ENCODE assay signal across 8 cellular contexts in the genomic region with DNA sequence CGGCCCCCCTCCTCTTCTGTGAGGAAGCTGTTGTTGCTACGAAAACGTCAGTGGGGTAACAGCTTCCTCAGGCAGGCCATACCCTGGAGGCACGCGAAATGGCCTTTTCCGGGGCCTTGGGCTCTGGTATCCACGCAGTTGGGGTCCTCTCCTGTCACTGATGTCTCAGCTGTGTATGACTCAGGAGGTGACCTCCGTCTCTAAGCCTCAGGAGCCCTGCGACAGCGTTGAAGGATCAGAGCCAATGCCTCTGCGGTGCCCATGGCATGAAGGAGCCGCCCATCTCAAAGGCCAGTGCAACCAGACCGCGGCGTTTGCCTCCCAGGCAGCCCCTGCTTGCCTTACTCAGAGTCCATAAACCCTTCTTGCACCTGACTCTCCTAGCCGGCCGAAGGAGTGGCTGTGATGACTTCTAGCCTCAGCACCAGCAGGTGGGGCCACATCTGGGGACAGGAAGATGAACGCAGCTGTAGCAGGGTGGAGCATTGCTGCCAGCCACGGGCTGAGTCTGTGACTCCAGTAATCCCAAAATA. TPM values are rescaled to one million over a fixed set of nuclear protein-coding genes. Genes with fewer than 3 reads are reported as not detected.
DNase-seq lines count a peak whose midpoint lies in the region; ATAC-seq and TF ChIP-seq lines count a peak whose summit lies in the region.
"Had no signal": no experiment of that assay in that cellular context is flagged by ENCODE, and none has a peak within 500 bp of the region (broad histone marks: within the 10 kb centered on the region; RNA-seq: fewer than 3 reads in every experiment).

No MANE protein-coding gene starts in this region.

- H3K4me2 ChIP-seq in osteoblast (ENCODE audit: insufficient read depth, low read length): peak overlapping the region; percentile 95

- BruUV-seq in Panc1 (replicated peaks; lab: Mats Ljungman, UMichigan): TSS peak; percentile 78

- H3K9me3 ChIP-seq in Panc1 (ENCODE audit: control insufficient read depth, insufficient read depth, low read depth, low read length): no peaks in the 10 kb centered on the region
- no peaks in the 10 kb centered on the region for H3K9me3 ChIP-seq in effector memory CD4-positive, alpha-beta T cell (ENCODE audit: control insufficient read depth, low read length)
- no peaks in the 10 kb centered on the region for H3K9me3 ChIP-seq in osteoblast (ENCODE audit: low read depth, low read length)
- H3K9me3 ChIP-seq: body of pancreas had no signal

- peak; percentile 25 for ATAC-seq in GM18861 (IDR thresholded peaks at IDR 0.05; ENCODE audit: unreplicated experiment)
- peak; percentile 30 for ATAC-seq in HG03066 (IDR thresholded peaks at IDR 0.05; ENCODE audit: low read depth, unreplicated experiment)
- peak; percentile 12; the same call in 1 of the 2 replicates for ATAC-seq in Panc1

- peaks cover 27% of the 10 kb centered on the region for H4K20me1 ChIP-seq in osteoblast (ENCODE audit: insufficient read depth, low read length)

- H2AFZ ChIP-seq in osteoblast (ENCODE audit: low read length): no peak overlapping the region

- peak overlapping the region; percentile 39 to 58 for H3K4me3 ChIP-seq in Panc1 (ENCODE audit: low read depth in 2 of 2, low read length in 2 of 2)
- peak overlapping the region; percentile 58 for H3K4me3 ChIP-seq in effector memory CD4-positive, alpha-beta T cell (ENCODE audit: insufficient read depth, low read depth, low read length, poor library complexity, severe bottlenecking)
- peak overlapping the region; percentile 80 for H3K4me3 ChIP-seq in osteoblast (ENCODE audit: insufficient read depth, low read length)
- H3K4me3 ChIP-seq: body of pancreas had no signal

- H3K36me3 ChIP-seq in Panc1 (ENCODE audit: control insufficient read depth, insufficient read depth, low read length) (no peaks in the 10 kb centered on the region; the same call in 1 of the 2 replicates), osteoblast (ENCODE audit: insufficient read depth, low read length) (peaks cover 8% of the 10 kb centered on the region)
- H3K36me3 ChIP-seq in effector memory CD4-positive, alpha-beta T cell (ENCODE audit: control insufficient read depth, insufficient read depth, low read length): no peaks in the 10 kb centered on the region

- H3K4me1 ChIP-seq in Panc1 (ENCODE audit: control insufficient read depth, insufficient read depth, low read length) (peaks cover 12% of the 10 kb centered on the region), osteoblast (ENCODE audit: insufficient read depth, low read length) (peaks cover 29% of the 10 kb centered on the region)
- H3K4me1 ChIP-seq in effector memory CD4-positive, alpha-beta T cell (ENCODE audit: control insufficient read depth, insufficient read depth, low read length, poor library complexity, severe bottlenecking): peaks cover 33% of the 10 kb centered on the region

- POLR2A ChIA-PET in Panc1 (lab: Charles Lee): no interaction called here

- intact Hi-C loops in Panc1 (cut with micrococcal nuclease; ENCODE audit: unreplicated experiment): loop anchor here (10.0 kb wide), 1 partner anchor 142 kb away; no protein-coding TSS in a partner anchor

- H3K27ac ChIP-seq in Panc1 (ENCODE audit: low read length) (peak overlapping the region; percentile 76), osteoblast (ENCODE audit: low read depth, low read length) (peak overlapping the region; percentile 69)
- H3K27ac ChIP-seq in effector memory CD4-positive, alpha-beta T cell (ENCODE audit: insufficient read depth, low read length, poor library complexity, severe bottlenecking): peak overlapping the region; percentile 23

- peaks cover 19% of the 10 kb centered on the region for H3K79me2 ChIP-seq in osteoblast (ENCODE audit: insufficient read depth, low read length)

- peak; percentile 13; the same call in 1 of the 2 replicates for TF ChIP-seq CTCF in Panc1 (IDR thresholded peaks at IDR 0.05)
- no peak for TF ChIP-seq CTCF in osteoblast (IDR thresholded peaks at IDR 0.05; ENCODE audit: extremely low read depth, low read depth, low read length)

- H3K27me3 ChIP-seq in Panc1 (ENCODE audit: control insufficient read depth, insufficient read depth, low read length) (no peaks in the 10 kb centered on the region), osteoblast (ENCODE audit: insufficient read depth, low read length) (no peaks in the 10 kb centered on the region)
- H3K27me3 ChIP-seq in effector memory CD4-positive, alpha-beta T cell (replicated peaks; ENCODE audit: control insufficient read depth, insufficient read depth, low read length, poor library complexity, severe bottlenecking): no peaks in the 10 kb centered on the region
- H3K27me3 ChIP-seq: body of pancreas had no signal

- DNase-seq in DMS53 (lab: John Stamatoyannopoulos, UW): peak; percentile 84
- no peak for DNase-seq in Panc1 (ENCODE audit: low read depth, low spot score)
- DNase-seq in effector memory CD4-positive, alpha-beta T cell: no peak
- peak; percentile 54 for DNase-seq in osteoblast (ENCODE audit: insufficient read length, low spot score, missing footprints)
- no peak for DNase-seq in SKM-1 treated with dmso at 0.1 percent for 144 hours (lab: John Stamatoyannopoulos, UW; ENCODE audit: unreplicated experiment)

- CTCF ChIA-PET in Panc1 (lab: Charles Lee): no interaction called here

- in situ Hi-C loops in Panc1 (cut with HindIII; ENCODE audit: low pct_unique_long_range_greater_than_20kb, low sequenced_read_pairs): no loop called here

RNA-seq across cellular contexts. Expression of a gene that starts 1.0 kb away (rescaled TPM):
- total RNA-seq in Panc1 (2021; ENCODE audit: unreplicated experiment): 12.0 TPM
- 8.1 TPM for polyA plus RNA-seq in Panc1 (2012; ENCODE audit: insufficient read length)
- total RNA-seq in osteoblast: 2.7 and 3.3 TPM in 2 replicates

RNA-seq across cellular contexts. Expression of a gene that starts 9.1 kb away (rescaled TPM):
- total RNA-seq in Panc1 (2021; ENCODE audit: unreplicated experiment) (275 TPM), osteoblast (69.5 and 82.2 TPM in 2 replicates)
- 354 TPM for polyA plus RNA-seq in Panc1 (2012; ENCODE audit: insufficient read length)

RNA-seq across cellular contexts. Expression of a gene that starts 9.2 kb away (rescaled TPM):
- total RNA-seq in Panc1 (2021; ENCODE audit: unreplicated experiment) (37.2 TPM), osteoblast (21.5 and 22.8 TPM in 2 replicates)
- polyA plus RNA-seq in Panc1 (2012; ENCODE audit: insufficient read length): 76.4 TPM

RNA-seq across cellular contexts. Expression of a gene that starts 38.8 kb away (rescaled TPM):
- 140 TPM for total RNA-seq in Panc1 (2021; ENCODE audit: unreplicated experiment)
- 275 TPM for polyA plus RNA-seq in Panc1 (2012; ENCODE audit: insufficient read length)
- total RNA-seq in osteoblast: 295 and 356 TPM in 2 replicates

RNA-seq across cellular contexts. Expression of a gene that starts 45.0 kb away (rescaled TPM):
- total RNA-seq in Panc1 (2021; ENCODE audit: unreplicated experiment) (13.5 TPM), osteoblast (7.4 and 9.4 TPM in 2 replicates)
- 19.1 TPM for polyA plus RNA-seq in Panc1 (2012; ENCODE audit: insufficient read length)

Comparison
In these comparisons a context has a peak if more than half of its experiments do, and no peak if none do; other contexts are left out.
1. DNase-seq: peak in DMS53 (single experiment) and osteoblast (single experiment); none in Panc1 (single experiment), effector memory CD4-positive, alpha-beta T cell (0 of 3) and SKM-1 treated with dmso at 0.1 percent for 144 hours (single experiment).
2. H3K27ac ChIP-seq: peak in every context shown above with its lines; median percentile 76 in Panc1; 69 in osteoblast; 23 in effector memory CD4-positive, alpha-beta T cell.
3. Peak in every context shown above with its lines, with median percentiles within 50 percentile points of each other: ATAC-seq and H3K4me3 ChIP-seq.